In genomic region chr1:25826571-25826970, GRCh38 we compare ENCODE assay signal across 28 cellular contexts. TPM values are rescaled to one million over a fixed set of nuclear protein-coding genes. Genes with fewer than 3 reads are reported as not detected.
"Had no signal": no experiment of that assay in that cellular context is flagged by ENCODE, and none has a peak within 500 bp of the region (broad histone marks: within the 10 kb centered on the region; RNA-seq: fewer than 3 reads in every experiment).

No MANE protein-coding gene starts in this region.

- H3K27me3 ChIP-seq: esophagus muscularis mucosa, foreskin keratinocyte, heart right ventricle, pancreas, right lobe of liver, suprapubic skin, transverse colon, vagina had no signal

- H3K27me3 Mint-ChIP-seq: progenitor cell of endocrine pancreas; stimulated activated naive CD8-positive, alpha-beta T cell treated with anti-CD3 and anti-CD28 coated beads, Interleukin-15, amount 100 ng/mL, for 72 hours had no signal

- H3K27ac ChIP-seq: coronary artery, esophagus muscularis mucosa, foreskin keratinocyte, lower lobe of right lung, pancreas, right lobe of liver, suprapubic skin, transverse colon, vagina had no signal

- H3K4me3 ChIP-seq: coronary artery, esophagus muscularis mucosa, heart right ventricle, lower lobe of right lung, pancreas, right lobe of liver, smooth muscle cell, suprapubic skin, transverse colon, vagina had no signal

- H3K27ac Mint-ChIP-seq: natural killer cell; stimulated activated naive CD8-positive, alpha-beta T cell treated with anti-CD3 and anti-CD28 coated beads, Interleukin-15, amount 100 ng/mL, for 72 hours had no signal

- H3K4me3 Mint-ChIP-seq: natural killer cell; stimulated activated naive CD8-positive, alpha-beta T cell treated with anti-CD3 and anti-CD28 coated beads, Interleukin-15, amount 100 ng/mL, for 72 hours had no signal

- H3K4me2 ChIP-seq: smooth muscle cell had no signal

- FAIRE-seq: endothelial cell of umbilical vein, islet of Langerhans, pancreas had no signal

- H3K9me3 Mint-ChIP-seq: natural killer cell; stimulated activated naive CD8-positive, alpha-beta T cell treated with anti-CD3 and anti-CD28 coated beads, Interleukin-15, amount 100 ng/mL, for 72 hours had no signal

- DNase-seq: dermis blood vessel endothelial cell; effector memory CD4-positive, alpha-beta T cell; foreskin keratinocyte; glutamatergic neuron; heart right ventricle; hippocampal formation; left ventricle myocardium superior; lower lobe of right lung; natural killer cell; occipital lobe; pancreas; right lobe of liver; stimulated activated CD4-positive, alpha-beta T cell treated with anti-CD3 and anti-CD28 coated beads, Interleukin-12 subunit alpha, Interleukin-12 subunit beta, amount 100 ng/mL, for 4 hours; stimulated activated CD4-positive, alpha-beta T cell treated with anti-CD3 and anti-CD28 coated beads, Interleukin-1b, Interleukin-23, amount 100 ng/mL, for 48 hours; stimulated activated CD4-positive, alpha-beta T cell treated with anti-CD3 and anti-CD28 coated beads, Interleukin-4, amount 100 ng/mL, for 1 hour; stimulated activated CD8-positive, alpha-beta memory T cell treated with anti-CD3 and anti-CD28 coated beads, Interleukin-4, amount 100 ng/mL, for 48 hours; stimulated activated naive CD4-positive, alpha-beta T cell; stimulated activated naive CD8-positive, alpha-beta T cell treated with anti-CD3 and anti-CD28 coated beads, Interleukin-15, amount 100 ng/mL, for 72 hours; transverse colon had no signal

- ATAC-seq: foreskin keratinocyte; heart right ventricle; left ventricle myocardium superior; lower lobe of right lung; natural killer cell; pancreas; right lobe of liver; stimulated activated naive CD8-positive, alpha-beta T cell treated with anti-CD3 and anti-CD28 coated beads, Interleukin-15, amount 100 ng/mL, for 72 hours had no signal

- H3K9me3 ChIP-seq: esophagus muscularis mucosa, heart right ventricle, lower lobe of right lung, pancreas, right lobe of liver, suprapubic skin, transverse colon, vagina had no signal

RNA-seq across cellular contexts. Expression of gene AUNIP, which starts 32.7 kb away (rescaled TPM):
- total RNA-seq: esophagus muscularis mucosa, left ventricle myocardium superior, lower lobe of right lung, mesenteric fat pad had no signal
